Comparison of ENCODE assay signal across 8 cellular contexts in the genomic region with DNA sequence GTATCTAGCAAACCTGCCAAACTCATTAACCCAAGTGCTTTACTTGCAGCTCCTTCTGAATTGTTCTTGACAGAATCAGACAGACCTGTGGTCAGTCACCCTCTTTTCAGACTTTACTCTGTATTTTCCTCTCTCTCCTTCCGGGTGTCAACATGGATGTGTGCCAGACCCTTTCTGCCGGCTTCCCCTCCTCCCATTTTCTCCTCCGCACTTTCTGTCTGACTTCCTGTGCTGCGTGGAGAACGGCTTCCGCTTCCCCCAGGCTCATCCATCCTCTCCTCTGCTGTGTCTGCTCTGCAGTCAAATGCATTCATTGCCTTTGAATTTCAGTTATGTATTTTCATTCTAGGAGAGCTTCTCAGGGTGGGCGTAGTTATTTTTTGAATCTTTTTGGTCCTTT. TPM values are rescaled to one million over a fixed set of nuclear protein-coding genes. Genes with fewer than 3 reads are reported as not detected.
A peak's percentile ranks its signal among the peaks of the same experiment; 100 is the strongest.
DNase-seq lines count a peak whose midpoint lies in the region; ATAC-seq and TF ChIP-seq lines count a peak whose summit lies in the region.
"Not testable (repeated sequence)": the region's sequence is repeated elsewhere in the genome, so short reads cannot be mapped to it uniquely, and the experiment has no call there.

No MANE protein-coding gene starts in this region.

- H3K4me2 ChIP-seq in SK-N-SH, result not testable (repeated sequence)

- not testable (repeated sequence) for H3K27me3 ChIP-seq in SK-N-SH (ENCODE audit: insufficient read depth); brain microvascular endothelial cell (replicated peaks); upper lobe of right lung
- peaks cover 0 to 13% of the 10 kb centered on the region in 2 donors for H3K27me3 ChIP-seq in left lung

- CTCF ChIA-PET in SK-N-SH (lab: Yijun Ruan, JAX), result not testable (repeated sequence)

- not testable (repeated sequence) for H3K9me3 ChIP-seq in SK-N-SH, left lung, upper lobe of right lung

- peak overlapping the region in 1 of 2 experiments; percentile 69; a peak in 2 of 4 replicates for H3K27ac ChIP-seq in SK-N-SH (ENCODE audit: low read depth in 2 of 2, low read length in 1 of 2)
- H3K27ac ChIP-seq in brain microvascular endothelial cell, left lung, upper lobe of right lung: not testable (repeated sequence)

- in situ Hi-C loops in brain microvascular endothelial cell (cut with HindIII; ENCODE audit: low pct_ligation_motif_present, low sequenced_read_pairs), result not testable (repeated sequence)

- intact Hi-C loops in head of caudate nucleus (cut with DNase I); left lung (cut with DNase I); upper lobe of right lung (cut with DNase I): not testable (repeated sequence)

- not testable (repeated sequence) for H3K9me3 Mint-ChIP-seq in nephron

- not testable (repeated sequence) for H3K4me3 Mint-ChIP-seq in nephron

- not testable (repeated sequence) for H3K27me3 Mint-ChIP-seq in nephron (ENCODE audit: low read depth)

- not testable (repeated sequence) for TF ChIP-seq CTCF in SK-N-SH (IDR thresholded peaks at IDR 0.05); brain microvascular endothelial cell (IDR thresholded peaks at IDR 0.05; ENCODE audit: low read depth, low read length, missing control alignments); left lung (IDR thresholded peaks at IDR 0.05); nephron (IDR thresholded peaks at IDR 0.05; ENCODE audit: unreplicated experiment in 3 of 3); upper lobe of right lung (IDR thresholded peaks at IDR 0.05)

- ATAC-seq in left lung, result peak; percentile 25
- ATAC-seq in upper lobe of right lung, result peak; percentile 35

- H3K4me3 ChIP-seq in SK-N-SH (ENCODE audit: low read depth in 2 of 2, low read length in 1 of 2); brain microvascular endothelial cell (ENCODE audit: low read depth, low read length); left lung; upper lobe of right lung: not testable (repeated sequence)

- not testable (repeated sequence) for TF ChIP-seq EP300 in SK-N-SH (IDR thresholded peaks at IDR 0.05; ENCODE audit: borderline replicate concordance in 1 of 2, low read depth in 1 of 2, low read length in 1 of 2)

- 46% methylated on average over 7 of the region's 7 CpGs for WGBS in SK-N-SH (ENCODE audit: low lambda C conversion rate)

- DNase-seq in COR-L47 (lab: John Stamatoyannopoulos, UW) (peak; percentile 37), NCI-H1092 treated with DMSO at 0.1 percent for 48 hours (lab: John Stamatoyannopoulos, UW) (peak; percentile 68), SK-N-SH (peak; percentile 67), brain microvascular endothelial cell (peak; percentile 4), head of caudate nucleus (peak in 26 of 42 donors; percentile 8 to 67 (median 32)), left lung (peak in 1 of 2 donors; percentile 30)
- not testable (repeated sequence) for DNase-seq in upper lobe of right lung

- peaks cover 0 to 53% of the 10 kb centered on the region in 2 experiments; a peak in 1 of 4 replicates for H3K4me1 ChIP-seq in SK-N-SH (ENCODE audit: control insufficient read depth in 1 of 2, insufficient read depth in 2 of 2, low read depth in 1 of 2, low read length in 1 of 2)
- not testable (repeated sequence) for H3K4me1 ChIP-seq in left lung, upper lobe of right lung

- not testable (repeated sequence) for H2AFZ ChIP-seq in SK-N-SH (ENCODE audit: low read depth)

- not testable (repeated sequence) for H3K36me3 Mint-ChIP-seq in nephron (ENCODE audit: low read depth)

- not testable (repeated sequence) for H3K9me2 ChIP-seq in SK-N-SH

- not testable (repeated sequence) for H3F3A ChIP-seq in SK-N-SH (replicated peaks; ENCODE audit: insufficient read depth)

- not testable (repeated sequence) for H3K79me2 ChIP-seq in SK-N-SH (ENCODE audit: insufficient read depth)

- POLR2A ChIA-PET in SK-N-SH (lab: Yijun Ruan, JAX), result not testable (repeated sequence)

- not testable (repeated sequence) for H4K20me1 ChIP-seq in SK-N-SH (ENCODE audit: insufficient read depth)

- not testable (repeated sequence) for H3K4me1 Mint-ChIP-seq in nephron

- H3K9ac ChIP-seq in SK-N-SH, result not testable (repeated sequence)

- not testable (repeated sequence) for TF ChIP-seq RAD21 in SK-N-SH (IDR thresholded peaks at IDR 0.05; ENCODE audit: low read length)

- H3K36me3 ChIP-seq in SK-N-SH (replicated peaks in 1 of 2; ENCODE audit: control insufficient read depth in 1 of 2, insufficient read depth in 2 of 2, low read length in 1 of 2); brain microvascular endothelial cell (replicated peaks); left lung; upper lobe of right lung: not testable (repeated sequence)

- H3K27ac Mint-ChIP-seq in nephron, result peak overlapping the region; percentile 42 to 69 (median 69)

RNA-seq across cellular contexts. Expression of gene LRPAP1, which starts 53.3 kb away (rescaled TPM):
- polyA plus RNA-seq in SK-N-SH (2012; rRNA removed), result 200 and 209 TPM in 2 replicates
- polyA plus RNA-seq in SK-N-SH (2012; cell fraction: cytosol; rRNA removed), result 115 and 179 TPM in 2 replicates
- polyA plus RNA-seq in SK-N-SH (2012; cell fraction: nucleus; rRNA removed), result 119 and 167 TPM in 2 replicates
- total RNA-seq in left lung, result 100 to 1,000 TPM; 192 to 218 TPM
- 195 TPM for total RNA-seq in upper lobe of right lung
